In genomic region chr16:11768850-11769249, GRCh38 we compare ENCODE assay signal across 12 cellular contexts. TPM values are rescaled to one million over a fixed set of nuclear protein-coding genes. Genes with fewer than 3 reads are reported as not detected.
A peak's percentile ranks its signal among the peaks of the same experiment; 100 is the strongest.
DNase-seq lines count a peak whose midpoint lies in the region; ATAC-seq and TF ChIP-seq lines count a peak whose summit lies in the region.
"Had no signal": no experiment of that assay in that cellular context is flagged by ENCODE, and none has a peak within 500 bp of the region (broad histone marks: within the 10 kb centered on the region; RNA-seq: fewer than 3 reads in every experiment).

No MANE protein-coding gene starts in this region.

- H2AFZ ChIP-seq in osteoblast (ENCODE audit: low read length): no peak overlapping the region

- H3K4me3 Mint-ChIP-seq in activated naive CD8-positive, alpha-beta T cell: peak overlapping the region; percentile 1
- H3K4me3 Mint-ChIP-seq: neural crest cell had no signal

- H3K4me1 Mint-ChIP-seq in activated naive CD8-positive, alpha-beta T cell (ENCODE audit: low read depth): peaks cover 9% of the 10 kb centered on the region
- H3K4me1 Mint-ChIP-seq: neural crest cell had no signal

- no peaks in the 10 kb centered on the region for H3K9me3 Mint-ChIP-seq in activated naive CD8-positive, alpha-beta T cell (ENCODE audit: low read depth)
- H3K9me3 Mint-ChIP-seq: neural crest cell had no signal

- peaks cover 89 to 100% (median 96%) of the 10 kb centered on the region in 11 experiments for H3K36me3 ChIP-seq in BLaER1 treated with 17β-estradiol and CSF1 and Interleukin-3, amounts not matched to agents 10 nM and 100 nM
- peaks cover 82% of the 10 kb centered on the region for H3K36me3 ChIP-seq in osteoblast (ENCODE audit: insufficient read depth, low read length)

- peak overlapping the region in 2 of 11 experiments; percentile 3 to 33; a peak in 3 of 22 replicates for H3K9ac ChIP-seq in BLaER1 treated with 17β-estradiol and CSF1 and Interleukin-3, amounts not matched to agents 10 nM and 100 nM
- H3K9ac ChIP-seq: BLaER1 had no signal

- H3K4me1 ChIP-seq in BLaER1 treated with 17β-estradiol and CSF1 and Interleukin-3, amounts not matched to agents 10 nM and 100 nM: peaks cover 7 to 22% (median 10%) of the 10 kb centered on the region in 10 experiments; a peak in 19 of 20 replicates
- no peaks in the 10 kb centered on the region for H3K4me1 ChIP-seq in osteoblast (ENCODE audit: insufficient read depth, low read length)

- H3K9me3 ChIP-seq in BLaER1 treated with 17β-estradiol and CSF1 and Interleukin-3, amounts not matched to agents 10 nM and 100 nM (replicated peaks in 1 of 11): no peaks in the 10 kb centered on the region
- H3K9me3 ChIP-seq in osteoblast (ENCODE audit: low read depth, low read length): no peaks in the 10 kb centered on the region
- H3K9me3 ChIP-seq: BLaER1 had no signal

- in situ Hi-C loops in GM13977 (cut with MboI; ENCODE audit: low pct_unique_long_range_greater_than_20kb, low sequenced_read_pairs, unreplicated experiment): no loop called here

- H3K27me3 Mint-ChIP-seq in activated naive CD8-positive, alpha-beta T cell: no peaks in the 10 kb centered on the region

- H3K27me3 ChIP-seq in BLaER1 treated with 17β-estradiol and CSF1 and Interleukin-3, amounts not matched to agents 10 nM and 100 nM: no peaks in the 10 kb centered on the region
- no peaks in the 10 kb centered on the region for H3K27me3 ChIP-seq in osteoblast (ENCODE audit: insufficient read depth, low read length)
- H3K27me3 ChIP-seq: BLaER1 had no signal

- no peak for TF ChIP-seq CTCF in GM13977 (IDR thresholded peaks at IDR 0.05; ENCODE audit: extremely low read depth, insufficient read depth, missing control alignments)
- TF ChIP-seq CTCF in osteoblast (IDR thresholded peaks at IDR 0.05; ENCODE audit: extremely low read depth, low read depth, low read length): no peak

- no peak for ATAC-seq in HG03457 (IDR thresholded peaks at IDR 0.05; ENCODE audit: unreplicated experiment)

- peaks cover 13% of the 10 kb centered on the region for H3K36me3 Mint-ChIP-seq in activated naive CD8-positive, alpha-beta T cell

- H3K27ac Mint-ChIP-seq in activated naive CD8-positive, alpha-beta T cell: peak overlapping the region; percentile 36

- peak overlapping the region in 9 of 11 experiments; percentile 3 to 63 (median 19); a peak in 12 of 22 replicates for H3K4me2 ChIP-seq in BLaER1 treated with 17β-estradiol and CSF1 and Interleukin-3, amounts not matched to agents 10 nM and 100 nM
- H3K4me2 ChIP-seq in osteoblast (ENCODE audit: insufficient read depth, low read length): no peak overlapping the region
- H3K4me2 ChIP-seq: BLaER1 had no signal

- peak overlapping the region in 5 of 11 experiments; percentile 10 to 47 (median 40); a peak in 6 of 22 replicates for H3K27ac ChIP-seq in BLaER1 treated with 17β-estradiol and CSF1 and Interleukin-3, amounts not matched to agents 10 nM and 100 nM
- H3K27ac ChIP-seq in osteoblast (ENCODE audit: low read depth, low read length): no peak overlapping the region
- H3K27ac ChIP-seq: BLaER1 had no signal

- DNase-seq in GM13977 (ENCODE audit: low spot score): peak; percentile 27
- peak; percentile 79 for DNase-seq in NAMALWA (ENCODE audit: low spot score)
- no peak for DNase-seq in SK-N-DZ (ENCODE audit: low spot score)
- DNase-seq in globus pallidus (ENCODE audit: low spot score): no peak
- no peak for DNase-seq in osteoblast (ENCODE audit: insufficient read length, low spot score, missing footprints)
- DNase-seq: NCI-H2171, Right ventricle myocardium superior had no signal

- H3K4me3 ChIP-seq in BLaER1 treated with 17β-estradiol and CSF1 and Interleukin-3, amounts not matched to agents 10 nM and 100 nM: no peak overlapping the region
- no peak overlapping the region for H3K4me3 ChIP-seq in osteoblast (ENCODE audit: insufficient read depth, low read length)
- H3K4me3 ChIP-seq: BLaER1 had no signal

- peaks cover 0 to 63% (median 13%) of the 10 kb centered on the region in 11 experiments; a peak in 10 of 22 replicates for H4K20me1 ChIP-seq in BLaER1 treated with 17β-estradiol and CSF1 and Interleukin-3, amounts not matched to agents 10 nM and 100 nM
- no peaks in the 10 kb centered on the region for H4K20me1 ChIP-seq in osteoblast (ENCODE audit: insufficient read depth, low read length)
- H4K20me1 ChIP-seq: BLaER1 had no signal

- H3K79me2 ChIP-seq in osteoblast (ENCODE audit: insufficient read depth, low read length): peaks cover 25% of the 10 kb centered on the region

RNA-seq across cellular contexts. Expression of gene TXNDC11, which starts 26.2 kb away (rescaled TPM):
- 14.1 and 17.7 TPM in 2 replicates for polyA plus RNA-seq in SK-N-DZ (2014; cell fraction: cytosol; rRNA removed)
- polyA plus RNA-seq in SK-N-DZ (2014; cell fraction: nucleus; rRNA removed): 12.7 and 12.9 TPM in 2 replicates
- total RNA-seq in osteoblast: 26.1 and 28.3 TPM in 2 replicates

RNA-seq across cellular contexts. Expression of gene ZC3H7A, which starts 28.2 kb away (rescaled TPM):
- polyA plus RNA-seq in SK-N-DZ (2014; cell fraction: cytosol; rRNA removed): 46.3 and 47.8 TPM in 2 replicates
- 112 and 113 TPM in 2 replicates for polyA plus RNA-seq in SK-N-DZ (2014; cell fraction: nucleus; rRNA removed)
- 39.8 and 45.7 TPM in 2 replicates for total RNA-seq in osteoblast

Comparison
In these comparisons a context has a peak if more than half of its experiments do, and no peak if none do; other contexts are left out.
1. DNase-seq: peak in GM13977 (single experiment) and NAMALWA (single experiment); none in SK-N-DZ (single experiment), globus pallidus (single experiment) and osteoblast (single experiment).